In the genomic region with DNA sequence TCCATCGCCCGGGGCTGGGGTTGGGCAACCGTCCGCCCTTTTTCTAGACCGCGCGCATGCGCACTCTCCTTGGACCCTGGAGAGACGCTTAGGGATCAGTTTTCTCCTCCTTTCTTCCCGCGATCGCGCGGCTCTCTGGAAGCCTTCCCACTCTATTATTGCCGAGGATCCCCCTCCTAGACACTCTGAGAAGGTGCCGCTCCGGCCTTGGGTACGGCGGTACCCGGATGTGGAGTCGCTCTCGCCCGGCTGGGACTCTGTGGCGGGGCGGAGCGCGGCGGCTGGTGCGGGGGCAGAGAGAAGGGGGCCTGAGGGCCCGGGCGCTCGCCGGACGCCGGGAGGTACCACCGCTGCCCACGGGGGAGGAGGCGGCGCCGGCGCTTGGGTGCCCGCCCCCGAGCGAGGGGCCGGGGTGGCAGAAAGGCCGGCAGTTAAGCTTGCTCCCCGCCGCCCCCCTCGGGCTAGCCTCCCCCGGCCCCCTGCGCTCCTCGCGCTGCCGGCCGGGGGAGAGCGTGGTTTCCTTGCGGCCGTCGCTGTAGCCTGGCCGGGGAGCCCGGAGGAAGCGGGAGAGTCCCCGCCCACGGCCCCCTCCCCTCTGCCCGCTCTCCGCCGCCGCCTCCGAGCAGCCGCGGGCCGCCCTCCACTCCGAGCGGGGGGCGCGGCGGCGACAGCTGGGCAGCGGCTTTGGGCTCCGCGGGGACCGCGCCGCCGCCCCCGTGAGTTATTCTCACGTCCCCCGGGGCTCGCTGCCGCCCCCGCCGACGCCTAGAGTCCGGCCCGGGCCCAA, we compare ENCODE assay signal across 8 cellular contexts. TPM values are rescaled to one million over a fixed set of nuclear protein-coding genes. Genes with fewer than 3 reads are reported as not detected.
DNase-seq lines count a peak whose midpoint lies in the region; ATAC-seq, FAIRE-seq and TF ChIP-seq lines count a peak whose summit lies in the region.

A gene (plus strand): TSS at position 69 of the 787 bp plus-strand sequence. CDS start 792 bp downstream, outside the sequence.

- in situ Hi-C loops in K562 (cut with MboI) = no loop called here

- no peak for TF ChIP-seq RAD21 in K562 (CRISPR knock-in tag; conservative IDR thresholded peaks at IDR 0.05 in 1 of 2, IDR thresholded peaks at IDR 0.05 in 1 of 2)

- peak within 1 kb of the TSS; percentile 94 for H2AFZ ChIP-seq in Loucy (ENCODE audit: low read length)
- peak within 1 kb of the TSS; percentile 88 for H2AFZ ChIP-seq in K562 (ENCODE audit: low read depth, low read length)

- no peaks in the 10 kb centered on the region for H3K27me3 ChIP-seq in H7 (ENCODE audit: control insufficient read depth, insufficient read depth, low read length)
- H3K27me3 ChIP-seq in Loucy (ENCODE audit: insufficient read depth, low read length, poor library complexity, severe bottlenecking) = no peaks in the 10 kb centered on the region
- no peaks in the 10 kb centered on the region for H3K27me3 ChIP-seq in K562 (ENCODE audit: control insufficient read depth in 2 of 2, insufficient read depth in 2 of 2, low read length in 2 of 2)
- H3K27me3 ChIP-seq in sigmoid colon = no peaks in the 10 kb centered on the region

- H3K4me3 ChIP-seq in GM12875 (ENCODE audit: low read depth, low read length) = peak within 1 kb of the TSS; percentile 74
- H3K4me3 ChIP-seq in H7 (ENCODE audit: insufficient read depth, low read depth, low read length) = peak within 1 kb of the TSS; percentile 73
- H3K4me3 ChIP-seq in Loucy (ENCODE audit: low read length, poor library complexity, severe bottlenecking) = peak within 1 kb of the TSS; percentile 84
- H3K4me3 ChIP-seq in K562 = peak within 1 kb of the TSS; percentile 90
- H3K4me3 ChIP-seq in sigmoid colon = peak within 1 kb of the TSS; percentile 84 to 97 (median 88)

- WGBS in K562 (ENCODE audit: insufficient coverage, low coverage, missing lambda C conversion rate) = 2% methylated on average over 33 of the region's 95 CpGs
- 0 to 1% methylated on average over 95 of the region's 95 CpGs for WGBS in sigmoid colon, 2 donors

- intact Hi-C loops in K562 (cut with micrococcal nuclease) (loop anchor here (1.0 to 10.0 kb wide), 3 partner anchors 37 to 246 kb away; a partner anchor contains a TSS), sigmoid colon (cut with DNase I) (loop anchor here (1.0 to 10.0 kb wide), 6 partner anchors 37 to 628 kb away; a partner anchor contains a TSS)

- TF ChIP-seq CTCF in GM12875 (IDR thresholded peaks at IDR 0.05; ENCODE audit: borderline replicate concordance, insufficient read depth, low read depth, low read length) (no peak), Loucy (conservative IDR thresholded peaks at IDR 0.05; ENCODE audit: low read length) (no peak), K562 (IDR thresholded peaks at IDR 0.05 in 2 of 3, conservative IDR thresholded peaks at IDR 0.05 in 1 of 3; ENCODE audit: insufficient read depth in 2 of 3, low read depth in 1 of 3, low read length in 3 of 3) (no peak), sigmoid colon (IDR thresholded peaks at IDR 0.05) (peak in 1 of 4 experiments; percentile 10)

- peak within 1 kb of the TSS; percentile 95 for H3K27ac ChIP-seq in K562 (ENCODE audit: extremely low read depth, low read depth, low read length)
- H3K27ac ChIP-seq in sigmoid colon = peak within 1 kb of the TSS; percentile 92 to 99 (median 99)

- H3K27me3 Mint-ChIP-seq in T-cell = peaks cover 0 to 3% of the 10 kb centered on the region in 2 donors

- DNase-seq in H7 (peak; percentile 85), T-cell (peak in 16 of 34 experiments; percentile 5 to 99 (median 67)), K562 (ENCODE audit: extremely low read depth in 1 of 4, low spot score in 3 of 4) (peak; percentile 63 to 74 (median 68)), iPS DF 19.7 (ENCODE audit: low read depth, low spot score) (peak; percentile 67), sigmoid colon (peak; percentile 78), NCI-H1048 (lab: John Stamatoyannopoulos, UW) (no peak)

- H3K9me2 ChIP-seq in Loucy (replicated peaks; ENCODE audit: low read depth, low read length) = no peaks in the 10 kb centered on the region

- H3K4me1 Mint-ChIP-seq in T-cell = peaks cover 44 to 57% (median 49%) of the 10 kb centered on the region in 3 donors

- no peak for TF ChIP-seq EP300 in K562 (IDR thresholded peaks at IDR 0.05; ENCODE audit: low read length)
- no peak for TF ChIP-seq EP300 in sigmoid colon (IDR thresholded peaks at IDR 0.05)

- H3K4me2 ChIP-seq in Loucy (ENCODE audit: low read depth, low read length, poor library complexity, severe bottlenecking) = peak within 1 kb of the TSS; percentile 90
- peak within 1 kb of the TSS; percentile 84 for H3K4me2 ChIP-seq in K562 (ENCODE audit: insufficient read depth, low read length)

- no peaks in the 10 kb centered on the region; the same call in 1 of the 2 replicates for H3F3A ChIP-seq in Loucy (ENCODE audit: low read depth)

- BruUV-seq in K562 (replicated peaks; lab: Mats Ljungman, UMichigan) = no TSS peak

- no peak for FAIRE-seq in K562 (lab: Jason Lieb, UNC)

- H3K36me3 ChIP-seq in H7 (replicated peaks; ENCODE audit: control insufficient read depth, insufficient read depth, low read length) = no peaks in the 10 kb centered on the region
- H3K36me3 ChIP-seq in Loucy (ENCODE audit: insufficient read depth, low read length) = no peaks in the 10 kb centered on the region
- no peaks in the 10 kb centered on the region for H3K36me3 ChIP-seq in K562 (ENCODE audit: control insufficient read depth, insufficient read depth, low read length)
- no peaks in the 10 kb centered on the region for H3K36me3 ChIP-seq in sigmoid colon

- H4K20me1 ChIP-seq in Loucy (ENCODE audit: insufficient read depth, low read length, poor library complexity, severe bottlenecking) (peaks cover 46% of the 10 kb centered on the region), K562 (replicated peaks; ENCODE audit: control insufficient read depth, insufficient read depth, low read length) (peaks cover 6% of the 10 kb centered on the region; the same call in 1 of the 2 replicates)

- no peaks in the 10 kb centered on the region for H3K9me3 ChIP-seq in Loucy (ENCODE audit: insufficient read depth, low read depth, low read length)
- H3K9me3 ChIP-seq in K562 (replicated peaks; ENCODE audit: control insufficient read depth, insufficient read depth, low read depth, low read length) = no peaks in the 10 kb centered on the region; the same call in 1 of the 2 replicates
- H3K9me3 ChIP-seq in sigmoid colon = no peaks in the 10 kb centered on the region

- CTCF ChIA-PET in T-cell (lab: Charles Lee) (interaction anchor here (0.7 to 1.8 kb wide), 11 partner anchors 10 to 144 kb away, joined by 3 to 21 read pairs (median 3); a partner anchor contains a TSS), K562 (lab: Yijun Ruan, JAX; ENCODE audit: low intra/inter-chr PET ratio) (no interaction called here)

- TF ChIP-seq POLR2A in K562 (conservative IDR thresholded peaks at IDR 0.05) (peak; percentile 87), sigmoid colon (IDR thresholded peaks at IDR 0.05) (peak; percentile 56 to 73)

- H3K79me2 ChIP-seq in Loucy (ENCODE audit: insufficient read depth, low read length) = peaks cover 48% of the 10 kb centered on the region
- peaks cover 52% of the 10 kb centered on the region for H3K79me2 ChIP-seq in K562 (ENCODE audit: control insufficient read depth, insufficient read depth, low read length)

- H3K27ac Mint-ChIP-seq in T-cell = peak within 1 kb of the TSS; percentile 95 to 97

- peak within 1 kb of the TSS; percentile 87 to 94 (median 93) for H3K4me3 Mint-ChIP-seq in T-cell

- ATAC-seq in T-cell (replicated peaks in 1 of 4) = peak; percentile 62 to 68 (median 66)
- ATAC-seq in K562 = peak; percentile 72

- peaks cover 3% of the 10 kb centered on the region for H3K36me3 Mint-ChIP-seq in T-cell

- H3K4me1 ChIP-seq in Loucy (ENCODE audit: insufficient read depth, low read length, poor library complexity, severe bottlenecking) (peaks cover 41% of the 10 kb centered on the region), K562 (replicated peaks in 1 of 2; ENCODE audit: control insufficient read depth in 2 of 2, insufficient read depth in 2 of 2, low read length in 2 of 2) (peaks cover 12 to 17% of the 10 kb centered on the region in 2 experiments; a peak in 4 of 5 replicates), sigmoid colon (peaks cover 0 to 19% (median 12%) of the 10 kb centered on the region in 4 donors)

- POLR2A ChIA-PET in T-cell (lab: Charles Lee) (interaction anchor here (0.6 to 1.5 kb wide), 10 partner anchors 15 to 1191 kb away, joined by 3 to 28 read pairs (median 5); a partner anchor contains a TSS), K562 (lab: Yijun Ruan, JAX) (interaction anchor here (0.6 to 3.8 kb wide), 10 partner anchors 10 to 227 kb away, joined by 3 to 21 read pairs (median 4); a partner anchor contains a TSS)

- no peaks in the 10 kb centered on the region for H3K9me1 ChIP-seq in K562 (ENCODE audit: control insufficient read depth, insufficient read depth, low read length)

- peaks cover 0 to 6% (median 5%) of the 10 kb centered on the region in 3 donors for H3K9me3 Mint-ChIP-seq in T-cell

- peak within 1 kb of the TSS; percentile 93 for H3K9ac ChIP-seq in Loucy (ENCODE audit: low read depth, low read length, poor library complexity, severe bottlenecking)
- peak within 1 kb of the TSS; percentile 90 to 98 for H3K9ac ChIP-seq in K562 (ENCODE audit: insufficient read depth in 1 of 2, low read depth in 2 of 2, low read length in 2 of 2)

TF ChIP-seq in K562, 482 proteins besides CTCF, POLR2A, EP300 and RAD21 (continues in another document):
- peak; percentile 12 to 61; a peak in 2 of 4 replicates for TF ChIP-seq SIN3A (IDR thresholded peaks at IDR 0.05; ENCODE audit: borderline replicate concordance in 2 of 2, control insufficient read depth in 1 of 2, low read depth in 2 of 2, low read length in 2 of 2)

RNA-seq across cellular contexts. Expression of the gene that starts here (rescaled TPM):
- 46.1 and 64.3 TPM in 2 replicates for total RNA-seq in H7 (2014; rRNA removed; shearing (Covaris generic))
- total RNA-seq in T-cell (10 to 100 TPM; 23.5 to 46.1 (median 34.3) TPM), K562 (2014; rRNA removed) (21.3 and 23.2 TPM in 2 replicates), K562 (2014; rRNA removed; fragmentation: Illumina TruSeq; extraction: Trizol) (43.8 and 51.7 TPM in 2 replicates), K562 (2015; rRNA removed; fragmentation: Illumina TruSeq; extraction: Trizol) (32.8 and 34.8 TPM in 2 replicates), K562 (2021) (37.1 and 42.8 TPM in 2 replicates), sigmoid colon (10 to 100 TPM; 31.9 to 45.7 (median 38.7) TPM)
- 30.5 and 81.2 TPM in 2 replicates for total RNA-seq in K562 (2011; cell fraction: chromatin; rRNA removed; ENCODE audit: low replicate concordance)
- 12.3 and 17.6 TPM in 2 replicates for total RNA-seq in K562 (2011; cell fraction: nucleolus; rRNA removed)
- total RNA-seq in K562 (2011; cell fraction: nucleoplasm; rRNA removed) = 29.3 and 33.4 TPM in 2 replicates
- polyA plus RNA-seq in K562 (2011; rRNA removed) (25.7 and 35.1 TPM in 2 replicates), K562 (2014; fragmentation: Illumina TruSeq; extraction: Trizol) (19.5 and 21.3 TPM in 2 replicates), K562 (2014; fragmentation: Nextera tagmentation; extraction: Ambion mirVana) (1 to 10 TPM; 7.2 to 7.6 TPM), K562 (2014; rRNA removed) (9.7 and 10.3 TPM in 2 replicates), sigmoid colon (1 to 10 TPM; 4.2 to 6.1 (median 4.6) TPM)
- polyA plus RNA-seq in K562 (2011; cell fraction: cytosol; rRNA removed) = 5.4 and 13.4 TPM in 2 replicates
- 19.0 and 25.8 TPM in 2 replicates for polyA plus RNA-seq in K562 (2011; cell fraction: nucleus; rRNA removed)
- polyA plus RNA-seq in K562 (2012) = 19.3 and 21.7 TPM in 2 replicates
- polyA minus RNA-seq in K562 (2011; rRNA and poly(A)+ RNA removed) = 264 and 284 TPM in 2 replicates
- 62.5 and 81.2 TPM in 2 replicates for polyA minus RNA-seq in K562 (2011; cell fraction: cytosol; rRNA and poly(A)+ RNA removed)
- 16.8 and 43.3 TPM in 2 replicates for polyA minus RNA-seq in K562 (2011; cell fraction: nucleus; rRNA and poly(A)+ RNA removed)
